8 cellular contexts compared by ENCODE assay signal in genomic region chr2:28751102-28751955, GRCh38. TPM values are rescaled to one million over a fixed set of nuclear protein-coding genes. Genes with fewer than 3 reads are reported as not detected.
DNase-seq lines count a peak whose midpoint lies in the region; TF ChIP-seq lines count a peak whose summit lies in the region.

Gene PPP1CB, plus strand, starts transcription at chr2:28751830. Its CDS starts 295 bp downstream, at chr2:28752125.

- H3K27me3 ChIP-seq in HAP-1 (ENCODE audit: low read depth) (no peaks in the 10 kb centered on the region), MG63 (no peaks in the 10 kb centered on the region), neural progenitor cell (no peaks in the 10 kb centered on the region)

- H3K4me3 Mint-ChIP-seq in neural progenitor cell, result peak within 1 kb of the TSS; percentile 100

- no peaks in the 10 kb centered on the region for H3K36me3 Mint-ChIP-seq in neural progenitor cell

- H4K20me1 ChIP-seq in neural progenitor cell (ENCODE audit: low read depth), result peaks cover 33% of the 10 kb centered on the region

- H3K9me3 ChIP-seq in HAP-1 (no peaks in the 10 kb centered on the region), MG63 (no peaks in the 10 kb centered on the region), neural progenitor cell (ENCODE audit: low read depth) (no peaks in the 10 kb centered on the region)

- peak within 1 kb of the TSS; percentile 81 for H3K4me2 ChIP-seq in neural progenitor cell

- peaks cover 4% of the 10 kb centered on the region for H3K27me3 Mint-ChIP-seq in neural progenitor cell (ENCODE audit: insufficient read depth, low read depth)

- no peaks in the 10 kb centered on the region for H3K36me3 ChIP-seq in HAP-1 (replicated peaks)
- peaks cover 3% of the 10 kb centered on the region; the same call in 1 of the 2 replicates for H3K36me3 ChIP-seq in MG63
- H3K36me3 ChIP-seq in neural progenitor cell, result no peaks in the 10 kb centered on the region

- in situ Hi-C loops in HAP-1 (cut with MboI; ENCODE audit: low sequenced_read_pairs), result loop anchor here (10.0 kb wide), 1 partner anchor 157 kb away; no protein-coding TSS in a partner anchor

- no peaks in the 10 kb centered on the region for H3K9me3 Mint-ChIP-seq in neural progenitor cell

- H3K27ac Mint-ChIP-seq in neural progenitor cell, result peak within 1 kb of the TSS; percentile 99

- DNase-seq in GDM1 (lab: John Stamatoyannopoulos, UW) (peak; percentile 99), HAP-1 (ENCODE audit: low spot score in 2 of 2) (peak; percentile 87 to 94), MG63 (peak; percentile 97), SHP77 treated with DMSO at 0.1 percent for 48 hours (lab: John Stamatoyannopoulos, UW) (peak; percentile 93), activated gamma-delta T cell (lab: John Stamatoyannopoulos, UW) (peak; percentile 99), fibroblast of villous mesenchyme (ENCODE audit: low read depth) (peak; percentile 98), neural progenitor cell (ENCODE audit: low spot score) (peak; percentile 95), stromal cell of bone marrow (ENCODE audit: low read depth) (peak; percentile 92)

- peak within 1 kb of the TSS; percentile 96 for H3K27ac ChIP-seq in neural progenitor cell

- peaks cover 21% of the 10 kb centered on the region for H3F3A ChIP-seq in neural progenitor cell (ENCODE audit: low read depth)

- peaks cover 26% of the 10 kb centered on the region for H3K4me1 ChIP-seq in HAP-1
- H3K4me1 ChIP-seq in neural progenitor cell, result peaks cover 32% of the 10 kb centered on the region

- peaks cover 50% of the 10 kb centered on the region for H3K79me2 ChIP-seq in neural progenitor cell (ENCODE audit: low read depth)

- H2AFZ ChIP-seq in neural progenitor cell (replicated peaks), result peak within 1 kb of the TSS; percentile 67

- peak; percentile 14 for TF ChIP-seq CTCF in fibroblast of villous mesenchyme (IDR thresholded peaks at IDR 0.05; ENCODE audit: insufficient read depth, low read depth, low read length)
- TF ChIP-seq CTCF in neural progenitor cell (IDR thresholded peaks at IDR 0.05), result peak; percentile 27

- H3K4me3 ChIP-seq in HAP-1 (peak within 1 kb of the TSS; percentile 90), MG63 (peak within 1 kb of the TSS; percentile 96), fibroblast of villous mesenchyme (ENCODE audit: low read depth, low read length) (peak within 1 kb of the TSS; percentile 99), neural progenitor cell (peak within 1 kb of the TSS; percentile 99)

- peak within 1 kb of the TSS; percentile 96 for H3K9ac ChIP-seq in neural progenitor cell

- H3K4me1 Mint-ChIP-seq in neural progenitor cell, result peaks cover 38% of the 10 kb centered on the region

RNA-seq across cellular contexts. Expression of gene PPP1CB, which starts in this region (rescaled TPM):
- total RNA-seq in MG63 (2014; rRNA removed; shearing (Covaris generic); ENCODE audit: low replicate concordance), result 108 and 180 TPM in 2 replicates
- total RNA-seq in fibroblast of villous mesenchyme, result 172 and 279 TPM in 2 replicates
- total RNA-seq in neural progenitor cell (ENCODE audit: low replicate concordance), result 134 and 244 TPM in 2 replicates

Comparison
In these comparisons a context has a peak if more than half of its experiments do, and no peak if none do; other contexts are left out.
1. Peak in every context shown above with its lines: DNase-seq, H3K4me3 ChIP-seq and H3K27ac ChIP-seq.